13 cellular contexts compared by ENCODE assay signal in the genomic region with DNA sequence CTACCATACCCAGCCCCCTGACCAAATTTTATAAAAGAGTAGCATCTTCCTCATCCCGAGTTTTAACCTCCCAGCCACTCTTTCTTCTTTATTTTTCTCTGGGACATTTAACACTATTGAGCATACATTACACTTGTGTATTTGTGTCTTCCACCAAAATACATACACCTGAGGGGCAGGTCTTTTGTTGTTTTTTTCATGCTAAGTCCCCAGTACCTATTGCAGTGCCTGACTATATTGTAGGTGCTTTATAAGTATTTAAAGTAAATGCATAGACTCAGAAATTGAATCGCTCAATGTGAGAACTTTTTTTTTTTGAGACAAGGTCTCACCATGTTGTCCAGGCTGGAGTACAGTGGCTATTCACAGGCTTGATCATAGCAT. TPM values are rescaled to one million over a fixed set of nuclear protein-coding genes. Genes with fewer than 3 reads are reported as not detected.
DNase-seq lines count a peak whose midpoint lies in the region; ATAC-seq and TF ChIP-seq lines count a peak whose summit lies in the region.
"Had no signal": no experiment of that assay in that cellular context is flagged by ENCODE, and none has a peak within 500 bp of the region (broad histone marks: within the 10 kb centered on the region; RNA-seq: fewer than 3 reads in every experiment).

No MANE protein-coding gene starts in this region.

- H3K4me3 ChIP-seq in Caco-2 (ENCODE audit: low read depth, low read length) (no peak overlapping the region), IMR-90 (ENCODE audit: insufficient read depth, low read depth, low read length) (no peak overlapping the region), neutrophil (ENCODE audit: low read depth in 1 of 2, low read length in 1 of 2) (no peak overlapping the region)
- H3K4me3 ChIP-seq: pancreas had no signal

- peaks cover 0 to 17% of the 10 kb centered on the region in 2 experiments; a peak in 2 of 4 replicates for H3K79me1 ChIP-seq in IMR-90 (ENCODE audit: low read depth in 1 of 2, low read length in 2 of 2)

- H4K5ac ChIP-seq in IMR-90 (ENCODE audit: low read depth, low read length): no peak overlapping the region

- no peaks in the 10 kb centered on the region for H3K9me3 Mint-ChIP-seq in Caco-2 (ENCODE audit: unreplicated experiment)
- H3K9me3 Mint-ChIP-seq in activated T-helper 17 cell treated with anti-CD3 and anti-CD28 coated beads, Interleukin-2, amount 50 U/mL, for 72 hours: no peaks in the 10 kb centered on the region

- H3K27ac Mint-ChIP-seq in Caco-2 (ENCODE audit: unreplicated experiment): peak overlapping the region; percentile 88
- peak overlapping the region; percentile 89 for H3K27ac Mint-ChIP-seq in activated T-helper 17 cell treated with anti-CD3 and anti-CD28 coated beads, Interleukin-2, amount 50 U/mL, for 72 hours

- H3K9me1 ChIP-seq in IMR-90 (ENCODE audit: insufficient read depth, low read length): 0 out of 2 replicates have a peak, but pooled peaks cover 8% of the 10 kb centered on the region

- H2BK20ac ChIP-seq in IMR-90 (ENCODE audit: low read depth, low read length): no peak overlapping the region

- H3K18ac ChIP-seq in IMR-90 (ENCODE audit: low read depth, low read length): no peak overlapping the region

- DNase-seq in Caco-2 (no peak), IMR-90 (no peak), AG08395 (ENCODE audit: low spot score) (no peak), EL (no peak), NCI-H1694 (lab: John Stamatoyannopoulos, UW) (no peak)
- DNase-seq: stimulated activated CD4-positive, alpha-beta T cell treated with anti-CD3 and anti-CD28 coated beads, Interleukin-2, amount 100 ng/mL, for 48 hours had no signal

- H3K9me3 ChIP-seq in Caco-2 (no peaks in the 10 kb centered on the region), IMR-90 (ENCODE audit: control insufficient read depth, insufficient read depth, low read length) (no peaks in the 10 kb centered on the region), neutrophil (no peaks in the 10 kb centered on the region)
- H3K9me3 ChIP-seq: gastrocnemius medialis, pancreas had no signal

- peaks cover 1% of the 10 kb centered on the region; the same call in 1 of the 2 replicates for H3K36me3 ChIP-seq in Caco-2 (ENCODE audit: control insufficient read depth, insufficient read depth, low read length)
- peaks cover 7% of the 10 kb centered on the region for H3K36me3 ChIP-seq in IMR-90 (ENCODE audit: control insufficient read depth, insufficient read depth, low read length)
- H3K36me3 ChIP-seq in neutrophil: no peaks in the 10 kb centered on the region
- H3K36me3 ChIP-seq: gastrocnemius medialis, pancreas had no signal

- no TSS peak for BruUV-seq in Caco-2 (replicated peaks; lab: Mats Ljungman, UMichigan)
- BruUV-seq in IMR-90 (replicated peaks; lab: Mats Ljungman, UMichigan): no TSS peak

- no peak for TF ChIP-seq RAD21 in IMR-90 (IDR thresholded peaks at IDR 0.05; ENCODE audit: low read length)

- H3K27ac ChIP-seq in IMR-90 (ENCODE audit: insufficient read depth, low read length) (no peak overlapping the region), neutrophil (peak overlapping the region; percentile 93)
- H3K27ac ChIP-seq: coronary artery, epithelial cell of prostate, gastrocnemius medialis, pancreas had no signal

- no peaks in the 10 kb centered on the region for H3K27me3 Mint-ChIP-seq in Caco-2 (ENCODE audit: insufficient read depth, unreplicated experiment)
- H3K27me3 Mint-ChIP-seq in activated T-helper 17 cell treated with anti-CD3 and anti-CD28 coated beads, Interleukin-2, amount 50 U/mL, for 72 hours: no peaks in the 10 kb centered on the region

- no peak overlapping the region for H3K9ac ChIP-seq in IMR-90 (ENCODE audit: low read depth, low read length)

- intact Hi-C loops in Caco-2 (cut with micrococcal nuclease; ENCODE audit: unreplicated experiment) (loop anchor here (1.0 to 5.0 kb wide), 5 partner anchors 36 to 172 kb away; a partner anchor contains a TSS), IMR-90 (cut with micrococcal nuclease) (loop anchor here (1.0 to 2.0 kb wide), 3 partner anchors 47 to 174 kb away; no protein-coding TSS in a partner anchor)

- no peak overlapping the region for H2BK120ac ChIP-seq in IMR-90 (ENCODE audit: low read depth, low read length)

- H2BK15ac ChIP-seq in IMR-90 (ENCODE audit: low read depth, low read length): no peak overlapping the region

- in situ Hi-C loops in IMR-90 (cut with MboI; ENCODE audit: low sequenced_read_pairs): loop anchor here (5.0 kb wide), 1 partner anchor 82 kb away; no protein-coding TSS in a partner anchor

- no peak overlapping the region for H2AFZ ChIP-seq in IMR-90 (replicated peaks; ENCODE audit: low read length, poor library complexity)

- no peak overlapping the region for H2AK9ac ChIP-seq in IMR-90 (replicated peaks; ENCODE audit: low read depth, low read length, poor library complexity)

- 92% methylated on average over 2 of the region's 2 CpGs; no CpG with 5 or more reads in 1 of the 2 experiments for WGBS in IMR-90 (ENCODE audit: extremely low coverage in 2 of 2, insufficient read length in 1 of 2), 2 experiments

- POLR2A ChIA-PET in Caco-2 (lab: Charles Lee): interaction anchor here (1.0 to 1.2 kb wide), 4 partner anchors 27 to 79 kb away, joined by 3 to 11 read pairs (median 4); a partner anchor contains a TSS
- POLR2A ChIA-PET in IMR-90 (lab: Charles Lee; ENCODE audit: unreplicated experiment): no interaction called here

- H2BK5ac ChIP-seq in IMR-90 (ENCODE audit: low read depth, low read length, poor library complexity, severe bottlenecking): no peak overlapping the region

- no peak overlapping the region for H3K14ac ChIP-seq in IMR-90 (replicated peaks; ENCODE audit: low read depth, low read length)

- H3K27me3 ChIP-seq in Caco-2 (replicated peaks; ENCODE audit: control insufficient read depth, insufficient read depth, low read length) (no peaks in the 10 kb centered on the region), IMR-90 (ENCODE audit: control insufficient read depth, insufficient read depth, low read length) (peaks cover 14% of the 10 kb centered on the region; the same call in 1 of the 2 replicates), neutrophil (no peaks in the 10 kb centered on the region)
- H3K27me3 ChIP-seq: pancreas had no signal

- no peak overlapping the region for H3K4ac ChIP-seq in IMR-90 (ENCODE audit: low read depth, low read length)

- dilution Hi-C loops in IMR-90 (cut with HindIII; ENCODE audit: low sequenced_read_pairs, unreplicated experiment): no loop called here

- peaks cover 11% of the 10 kb centered on the region for H3K4me1 ChIP-seq in Caco-2
- peaks cover 15% of the 10 kb centered on the region; the same call in 1 of the 2 replicates for H3K4me1 ChIP-seq in IMR-90 (ENCODE audit: control insufficient read depth, insufficient read depth, low read length)
- peaks cover 49 to 50% of the 10 kb centered on the region in 2 experiments for H3K4me1 ChIP-seq in neutrophil (ENCODE audit: control insufficient read depth in 1 of 2, insufficient read depth in 1 of 2, low read depth in 1 of 2, low read length in 1 of 2)

- TF ChIP-seq CTCF in Caco-2 (IDR thresholded peaks at IDR 0.05; ENCODE audit: insufficient read depth in 1 of 2, low read depth in 1 of 2, low read length in 1 of 2, severe bottlenecking in 1 of 2, unreplicated experiment in 1 of 2) (no peak), IMR-90 (conservative IDR thresholded peaks at IDR 0.05; ENCODE audit: low read depth, low read length) (no peak), neutrophil (IDR thresholded peaks at IDR 0.05) (no peak)

- 0 out of 2 replicates have a peak, but pooled peaks have one; percentile 10 for TF ChIP-seq POLR2A in IMR-90 (IDR thresholded peaks at IDR 0.05; ENCODE audit: low read depth, low read length)

- ATAC-seq in IMR-90 (ENCODE audit: low read depth): no peak
- no peak for ATAC-seq in activated T-helper 17 cell treated with anti-CD3 and anti-CD28 coated beads, Interleukin-2, amount 50 U/mL, for 72 hours (replicated peaks)

- CTCF ChIA-PET in Caco-2 (lab: Charles Lee) (interaction anchor here (0.6 to 4.1 kb wide), 8 partner anchors 8 to 174 kb away, joined by 3 to 73 read pairs (median 4); a partner anchor contains a TSS), IMR-90 (lab: Yijun Ruan, JAX) (interaction anchor here (0.7 to 1.0 kb wide), 6 partner anchors 18 to 88 kb away, joined by 3 to 7 read pairs (median 3); no protein-coding TSS in a partner anchor)

- H3K23ac ChIP-seq in IMR-90 (ENCODE audit: low read depth, low read length): no peak overlapping the region

- peaks cover 23% of the 10 kb centered on the region for H4K20me1 ChIP-seq in IMR-90 (ENCODE audit: insufficient read depth, low read length)

- no peak overlapping the region for H3K4me2 ChIP-seq in IMR-90 (ENCODE audit: low read depth, low read length)

- H2AK5ac ChIP-seq in IMR-90 (ENCODE audit: low read depth, low read length): no peak overlapping the region

- peaks cover 20% of the 10 kb centered on the region for H3K4me1 Mint-ChIP-seq in Caco-2 (ENCODE audit: low read depth, unreplicated experiment)
- peaks cover 26% of the 10 kb centered on the region for H3K4me1 Mint-ChIP-seq in activated T-helper 17 cell treated with anti-CD3 and anti-CD28 coated beads, Interleukin-2, amount 50 U/mL, for 72 hours

- H3K56ac ChIP-seq in IMR-90 (ENCODE audit: extremely low read depth, insufficient read depth, low read length): no peak overlapping the region

- peak overlapping the region; percentile 68 for H3K4me3 Mint-ChIP-seq in Caco-2 (ENCODE audit: unreplicated experiment)
- peak overlapping the region; percentile 71 for H3K4me3 Mint-ChIP-seq in activated T-helper 17 cell treated with anti-CD3 and anti-CD28 coated beads, Interleukin-2, amount 50 U/mL, for 72 hours

- no peak overlapping the region for H4K91ac ChIP-seq in IMR-90 (ENCODE audit: insufficient read depth, low read depth, low read length)

- H4K8ac ChIP-seq in IMR-90 (ENCODE audit: low read depth in 2 of 2, low read length in 2 of 2): no peak overlapping the region

- H3K36me3 Mint-ChIP-seq in Caco-2 (ENCODE audit: insufficient read depth, unreplicated experiment): peaks cover 29% of the 10 kb centered on the region
- peaks cover 10% of the 10 kb centered on the region for H3K36me3 Mint-ChIP-seq in activated T-helper 17 cell treated with anti-CD3 and anti-CD28 coated beads, Interleukin-2, amount 50 U/mL, for 72 hours (ENCODE audit: low read depth)
- H3K36me3 Mint-ChIP-seq: CD8-positive, alpha-beta memory T cell had no signal

RNA-seq across cellular contexts. Expression of a gene that starts 7.8 kb away (rescaled TPM):
- total RNA-seq in Caco-2 (2022) (0.52 and 1.3 TPM in 2 replicates), IMR-90 (2012; rRNA removed) (0.18 and 0.28 TPM in 2 replicates)
- 0.86 and 1.4 TPM in 2 replicates for polyA plus RNA-seq in IMR-90 (2012; rRNA removed)
- polyA plus RNA-seq in IMR-90 (2012; cell fraction: cytosol; rRNA removed): 0.15 and 0.41 TPM in 2 replicates
- polyA plus RNA-seq in IMR-90 (2012; cell fraction: nucleus; rRNA removed; ENCODE audit: low replicate concordance): 10.3 and 13.3 TPM in 2 replicates
- 10 to 100 TPM in 1 of 2 donors, 1 to 10 TPM in 1; 1.8 to 17.6 TPM for total RNA-seq in activated T-helper 17 cell treated with anti-CD3 and anti-CD28 coated beads, Interleukin-2, amount 50 U/mL, for 72 hours

RNA-seq across cellular contexts. Expression of a gene that starts 31.1 kb away (rescaled TPM):
- total RNA-seq in Caco-2 (2022): 112 and 113 TPM in 2 replicates
- 753 and 755 TPM in 2 replicates for total RNA-seq in IMR-90 (2012; rRNA removed)
- 563 and 927 TPM in 2 replicates for polyA plus RNA-seq in IMR-90 (2012; rRNA removed)
- polyA plus RNA-seq in IMR-90 (2012; cell fraction: cytosol; rRNA removed): 602 and 638 TPM in 2 replicates
- 1,137 and 1,144 TPM in 2 replicates for polyA plus RNA-seq in IMR-90 (2012; cell fraction: nucleus; rRNA removed; ENCODE audit: low replicate concordance)
- 100 to 1,000 TPM; 150 to 338 TPM for total RNA-seq in activated T-helper 17 cell treated with anti-CD3 and anti-CD28 coated beads, Interleukin-2, amount 50 U/mL, for 72 hours

RNA-seq across cellular contexts. Expression of a gene that starts 48.3 kb away (rescaled TPM):
- total RNA-seq in Caco-2 (2022): 29.3 and 31.1 TPM in 2 replicates
- total RNA-seq in IMR-90 (2012; rRNA removed): 12.7 and 12.8 TPM in 2 replicates
- 19.7 and 20.2 TPM in 2 replicates for polyA plus RNA-seq in IMR-90 (2012; rRNA removed)
- polyA plus RNA-seq in IMR-90 (2012; cell fraction: cytosol; rRNA removed): 10.9 and 12.2 TPM in 2 replicates
- polyA plus RNA-seq in IMR-90 (2012; cell fraction: nucleus; rRNA removed; ENCODE audit: low replicate concordance): 12.2 and 20.8 TPM in 2 replicates
- total RNA-seq in activated T-helper 17 cell treated with anti-CD3 and anti-CD28 coated beads, Interleukin-2, amount 50 U/mL, for 72 hours: 10 to 100 TPM; 23.5 to 38.1 TPM
